In the genomic region with DNA sequence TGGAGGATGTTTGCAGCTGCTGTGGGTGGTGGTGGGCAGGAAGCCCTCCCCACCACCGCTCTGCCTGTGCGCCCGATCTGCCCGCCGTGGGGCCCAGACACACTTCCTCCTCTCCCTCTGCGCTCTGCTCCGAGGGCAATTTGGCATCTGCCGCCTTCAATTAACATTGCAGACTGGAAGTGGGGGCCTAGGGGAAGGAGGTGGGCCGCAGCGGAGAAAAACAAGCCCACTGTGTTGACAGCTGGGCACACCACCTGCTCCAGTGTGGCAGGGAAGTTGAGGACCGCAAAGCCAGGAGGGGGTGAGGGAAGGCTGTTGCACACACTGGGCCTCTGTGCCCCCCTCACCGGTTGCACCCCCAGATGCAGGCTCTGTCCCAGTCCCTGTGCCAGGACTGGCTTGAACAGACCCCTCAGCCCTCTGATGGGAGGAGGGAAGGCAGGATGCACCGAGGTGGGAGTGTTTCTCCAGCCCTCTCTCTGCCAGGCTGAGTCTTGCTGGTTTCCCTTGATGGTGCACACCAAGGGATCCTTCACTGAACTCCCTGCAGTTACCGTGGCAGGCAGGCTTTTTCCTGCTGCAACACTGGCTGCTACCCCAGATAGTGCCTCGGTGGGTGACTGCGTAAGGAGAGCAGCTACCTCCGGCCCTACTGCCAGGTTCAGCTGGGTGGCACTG, we compare ENCODE assay signal across 9 cellular contexts.
DNase-seq lines count a peak whose midpoint lies in the region; ATAC-seq and TF ChIP-seq lines count a peak whose summit lies in the region.
"Had no signal": no experiment of that assay in that cellular context is flagged by ENCODE, and none has a peak within 500 bp of the region (broad histone marks: within the 10 kb centered on the region; RNA-seq: fewer than 3 reads in every experiment).

No MANE protein-coding gene starts in this region.

- DNase-seq in BE2C, result peak; percentile 38
- DNase-seq in NCI-H1694 (lab: John Stamatoyannopoulos, UW), result peak; percentile 96
- peak; percentile 48 for DNase-seq in activated CD4-positive, alpha-beta T cell treated with anti-CD3 and anti-CD28 coated beads for 48 hours
- peak; percentile 58 for DNase-seq in left kidney (ENCODE audit: low read depth, low spot score)
- no peak for DNase-seq in DMS153 (lab: John Stamatoyannopoulos, UW)
- no peak for DNase-seq in NCI-H526 (lab: John Stamatoyannopoulos, UW)

- no peak overlapping the region for H3K4me3 ChIP-seq in BE2C (ENCODE audit: low read depth, low read length)
- H3K4me3 ChIP-seq: K562 had no signal

- no peaks in the 10 kb centered on the region for H3K4me1 ChIP-seq in BE2C

- no peaks in the 10 kb centered on the region for H3K9me3 ChIP-seq in BE2C

- H3K36me3 ChIP-seq in BE2C, result no peaks in the 10 kb centered on the region

- no peaks in the 10 kb centered on the region for H3K27me3 ChIP-seq in BE2C

- ATAC-seq in GM18511 (IDR thresholded peaks at IDR 0.05; ENCODE audit: unreplicated experiment) (no peak), HG03439 (IDR thresholded peaks at IDR 0.05; ENCODE audit: unreplicated experiment) (no peak)
- ATAC-seq: K562 had no signal

- TF ChIP-seq CTCF in BE2C (IDR thresholded peaks at IDR 0.05; ENCODE audit: low read depth, low read length), result no peak

Comparison
In these comparisons a context has a peak if more than half of its experiments do, and no peak if none do; other contexts are left out.
1. DNase-seq: peak in BE2C (single experiment), NCI-H1694 (single experiment), activated CD4-positive, alpha-beta T cell treated with anti-CD3 and anti-CD28 coated beads for 48 hours (single experiment) and left kidney (single experiment); none in DMS153 (single experiment) and NCI-H526 (0 of 2).